Comparison of ENCODE assay signal across 15 cellular contexts in genomic region chr2:225038076-225038571, GRCh38. TPM values are rescaled to one million over a fixed set of nuclear protein-coding genes. Genes with fewer than 3 reads are reported as not detected.
DNase-seq lines count a peak whose midpoint lies in the region; ATAC-seq and TF ChIP-seq lines count a peak whose summit lies in the region.
"Had no signal": no experiment of that assay in that cellular context is flagged by ENCODE, and none has a peak within 500 bp of the region (broad histone marks: within the 10 kb centered on the region; RNA-seq: fewer than 3 reads in every experiment).

No MANE protein-coding gene starts in this region.

- peak overlapping the region; percentile 98 for H3K4me3 Mint-ChIP-seq in activated T-cell treated with anti-CD3 and anti-CD28 coated beads, Interleukin-2, amount 50 U/mL, for 4 hours
- peak overlapping the region; percentile 92 to 100 (median 99) for H3K4me3 Mint-ChIP-seq in T-cell
- peak overlapping the region; percentile 94 for H3K4me3 Mint-ChIP-seq in stimulated activated naive CD8-positive, alpha-beta T cell treated with anti-CD3 and anti-CD28 coated beads, Interleukin-15, Interleukin-2, amounts not matched to agents 100 ng/mL and 50 ng/mL, for 24 hours

- H3K4me3 ChIP-seq in dorsolateral prefrontal cortex = peak overlapping the region in 41 of 59 donors; percentile 0 to 87 (median 44)
- H3K4me3 ChIP-seq: body of pancreas, uterus had no signal

- peaks cover 84% of the 10 kb centered on the region for H3K4me1 Mint-ChIP-seq in activated T-cell treated with anti-CD3 and anti-CD28 coated beads, Interleukin-2, amount 50 U/mL, for 4 hours (ENCODE audit: low read depth)
- H3K4me1 Mint-ChIP-seq in T-cell = peaks cover 83 to 85% (median 84%) of the 10 kb centered on the region in 3 donors
- peaks cover 86% of the 10 kb centered on the region for H3K4me1 Mint-ChIP-seq in stimulated activated naive CD8-positive, alpha-beta T cell treated with anti-CD3 and anti-CD28 coated beads, Interleukin-15, Interleukin-2, amounts not matched to agents 100 ng/mL and 50 ng/mL, for 24 hours (ENCODE audit: low read depth)

- POLR2A ChIA-PET in T-cell (lab: Charles Lee) = no interaction called here

- DNase-seq in activated T-cell treated with anti-CD3 and anti-CD28 coated beads, Interleukin-2, amount 50 U/mL, for 4 hours = no peak
- DNase-seq in activated T-cell treated with anti-CD3 and anti-CD28 coated beads for 4 hours (no peak), T-cell (no peak), dorsolateral prefrontal cortex (no peak), iPS-NIHi11 (ENCODE audit: low spot score) (no peak)
- no peak for DNase-seq in activated CD4-positive, CD25-positive, alpha-beta regulatory T cell treated with anti-CD3 and anti-CD28 coated beads, Interleukin-2, amount 50 U/mL, for 72 hours
- DNase-seq: body of pancreas, DMS 273 treated with DMSO at 0.1 percent for 48 hours, kidney glomerular epithelial cell, occipital lobe, SW 1271, uterus had no signal

- H3K27ac ChIP-seq in dorsolateral prefrontal cortex = peak overlapping the region in 49 of 59 donors; percentile 11 to 98 (median 71)
- H3K27ac ChIP-seq: body of pancreas, RWPE1, uterus had no signal

- H3K27ac Mint-ChIP-seq in T-cell = peak overlapping the region; percentile 98 to 99
- H3K27ac Mint-ChIP-seq in stimulated activated naive CD8-positive, alpha-beta T cell treated with anti-CD3 and anti-CD28 coated beads, Interleukin-15, Interleukin-2, amounts not matched to agents 100 ng/mL and 50 ng/mL, for 24 hours = peak overlapping the region; percentile 99

- CTCF ChIA-PET in T-cell (lab: Charles Lee) = interaction anchor here in 1 of 2 donors (1.2 kb wide), 1 partner anchor 36 kb away, joined by 3 read pairs; no protein-coding TSS in a partner anchor

- no peak for ATAC-seq in activated T-cell treated with anti-CD3 and anti-CD28 coated beads, Interleukin-2, amount 50 U/mL, for 4 hours
- no peak for ATAC-seq in T-cell (replicated peaks in 1 of 4)
- ATAC-seq in HG02973 (IDR thresholded peaks at IDR 0.05; ENCODE audit: unreplicated experiment) = no peak
- ATAC-seq: body of pancreas had no signal

- H3K36me3 Mint-ChIP-seq in activated T-cell treated with anti-CD3 and anti-CD28 coated beads, Interleukin-2, amount 50 U/mL, for 4 hours (ENCODE audit: insufficient read depth) = peaks cover 26% of the 10 kb centered on the region
- H3K36me3 Mint-ChIP-seq in T-cell = peaks cover 35% of the 10 kb centered on the region
- peaks cover 52% of the 10 kb centered on the region for H3K36me3 Mint-ChIP-seq in stimulated activated naive CD8-positive, alpha-beta T cell treated with anti-CD3 and anti-CD28 coated beads, Interleukin-15, Interleukin-2, amounts not matched to agents 100 ng/mL and 50 ng/mL, for 24 hours (ENCODE audit: low read depth)

- intact Hi-C loops in dorsolateral prefrontal cortex (cut with DNase I) = no loop called here

- H3K9me3 Mint-ChIP-seq in activated T-cell treated with anti-CD3 and anti-CD28 coated beads, Interleukin-2, amount 50 U/mL, for 4 hours = no peaks in the 10 kb centered on the region
- H3K9me3 Mint-ChIP-seq in T-cell = no peaks in the 10 kb centered on the region
- H3K9me3 Mint-ChIP-seq in stimulated activated naive CD8-positive, alpha-beta T cell treated with anti-CD3 and anti-CD28 coated beads, Interleukin-15, Interleukin-2, amounts not matched to agents 100 ng/mL and 50 ng/mL, for 24 hours = no peaks in the 10 kb centered on the region

- H3K27me3 ChIP-seq in dorsolateral prefrontal cortex = peaks cover 0 to 6% (median 0%) of the 10 kb centered on the region in 45 donors
- H3K27me3 ChIP-seq: body of pancreas, uterus had no signal

- no peaks in the 10 kb centered on the region for H3K27me3 Mint-ChIP-seq in activated T-cell treated with anti-CD3 and anti-CD28 coated beads, Interleukin-2, amount 50 U/mL, for 4 hours (ENCODE audit: low read depth)
- H3K27me3 Mint-ChIP-seq in T-cell = no peaks in the 10 kb centered on the region
- H3K27me3 Mint-ChIP-seq in stimulated activated naive CD8-positive, alpha-beta T cell treated with anti-CD3 and anti-CD28 coated beads, Interleukin-15, Interleukin-2, amounts not matched to agents 100 ng/mL and 50 ng/mL, for 24 hours = no peaks in the 10 kb centered on the region

- no peak for TF ChIP-seq CTCF in dorsolateral prefrontal cortex (IDR thresholded peaks at IDR 0.05 in 54 of 56, conservative IDR thresholded peaks at IDR 0.05 in 2 of 56; ENCODE audit: low read depth in 1 of 56, partially characterized antibody in 56 of 56)

RNA-seq across cellular contexts. Expression of gene DOCK10, which starts 4.1 kb away (rescaled TPM):
- 100 to 1,000 TPM; 173 to 222 (median 219) TPM for total RNA-seq in activated T-cell treated with anti-CD3 and anti-CD28 coated beads, Interleukin-2, amount 50 U/mL, for 4 hours
- 100 to 1,000 TPM; 206 to 266 (median 235) TPM for total RNA-seq in T-cell
- total RNA-seq in dorsolateral prefrontal cortex = 100 to 1,000 TPM in 48 of 120 experiments, 10 to 100 TPM in 72; 24.3 to 264 (median 89.2) TPM
